In genomic region chr17:76447931-76448652, GRCh38 we compare ENCODE assay signal across 1 cellular context.
TF ChIP-seq lines count a peak whose summit lies in the region.

No MANE protein-coding gene starts in this region.

TF ChIP-seq in GM23338, 12 proteins besides CTCF, POLR2A, EP300 and RAD21 (continued from another document):
- TF ChIP-seq ZNF462 (CRISPR knock-in tag; IDR thresholded peaks at IDR 0.05) (no peak), EZH2phosphoT487 (IDR thresholded peaks at IDR 0.05; ENCODE audit: unreplicated experiment) (no peak), NANOG (IDR thresholded peaks at IDR 0.05; ENCODE audit: borderline replicate concordance) (no peak)
TF ChIP-seq in GM23338: peak in this region for 0.
